Comparison of ENCODE assay signal across 8 cellular contexts in genomic region chr19:55383279-55383788, GRCh38. TPM values are rescaled to one million over a fixed set of nuclear protein-coding genes. Genes with fewer than 3 reads are reported as not detected.
DNase-seq lines count a peak whose midpoint lies in the region; ATAC-seq and TF ChIP-seq lines count a peak whose summit lies in the region.

No MANE protein-coding gene starts in this region.

- peaks cover 33% of the 10 kb centered on the region for H3K4me1 Mint-ChIP-seq in WTC11
- H3K4me1 Mint-ChIP-seq in stimulated activated naive CD8-positive, alpha-beta T cell treated with anti-CD3 and anti-CD28 coated beads, Interleukin-15, amount 100 ng/mL, for 72 hours, result peaks cover 56% of the 10 kb centered on the region

- peaks cover 14% of the 10 kb centered on the region for H3K36me3 ChIP-seq in left ventricle myocardium inferior

- no peaks in the 10 kb centered on the region for H3K9me3 Mint-ChIP-seq in WTC11
- H3K9me3 Mint-ChIP-seq in stimulated activated naive CD8-positive, alpha-beta T cell treated with anti-CD3 and anti-CD28 coated beads, Interleukin-15, amount 100 ng/mL, for 72 hours, result peaks cover 0 to 4% of the 10 kb centered on the region in 2 donors

- H3K4me1 ChIP-seq in left ventricle myocardium inferior, result peaks cover 43% of the 10 kb centered on the region

- ATAC-seq in WTC11 (no peak; the same call in 1 of the 2 replicates), GM18870 (IDR thresholded peaks at IDR 0.05; ENCODE audit: unreplicated experiment) (no peak)
- peak; percentile 4 for ATAC-seq in stimulated activated naive CD8-positive, alpha-beta T cell treated with anti-CD3 and anti-CD28 coated beads, Interleukin-15, amount 100 ng/mL, for 72 hours

- peak overlapping the region; percentile 78; the same call in 1 of the 2 replicates for H3K27ac Mint-ChIP-seq in WTC11
- H3K27ac Mint-ChIP-seq in stimulated activated naive CD8-positive, alpha-beta T cell treated with anti-CD3 and anti-CD28 coated beads, Interleukin-15, amount 100 ng/mL, for 72 hours, result peak overlapping the region; percentile 95 to 98

- peaks cover 27% of the 10 kb centered on the region for H3K36me3 Mint-ChIP-seq in WTC11

- H3K4me3 ChIP-seq in left ventricle myocardium inferior, result peak overlapping the region; percentile 85

- TF ChIP-seq CTCF in WTC11 (IDR thresholded peaks at IDR 0.05), result no peak
- no peak for TF ChIP-seq CTCF in left ventricle myocardium inferior (IDR thresholded peaks at IDR 0.05; ENCODE audit: borderline replicate concordance)

- POLR2A ChIA-PET in WTC11 (lab: Charles Lee), result interaction anchor here (0.5 to 2.2 kb wide), 9 partner anchors 8 to 306 kb away, joined by 3 to 21 read pairs (median 4); partner anchors contain the start of genes IL11 and KMT5C

- DNase-seq in NCI-H510A (lab: John Stamatoyannopoulos, UW) (peak; percentile 60), NCI-H510A treated with DMSO at 0.1 percent for 48 hours (lab: John Stamatoyannopoulos, UW) (no peak), WTC11 (ENCODE audit: low spot score) (no peak), left ventricle myocardium inferior (no peak), SKM-1 treated with dmso at 0.1 percent for 144 hours (lab: John Stamatoyannopoulos, UW; ENCODE audit: unreplicated experiment) (no peak), ureter (ENCODE audit: low spot score) (no peak)
- peak; percentile 24 to 41 for DNase-seq in stimulated activated naive CD8-positive, alpha-beta T cell treated with anti-CD3 and anti-CD28 coated beads, Interleukin-15, amount 100 ng/mL, for 72 hours

- no peaks in the 10 kb centered on the region for H3K27me3 ChIP-seq in left ventricle myocardium inferior (ENCODE audit: low read depth)

- H3K27ac ChIP-seq in left ventricle myocardium inferior (replicated peaks), result peak overlapping the region; percentile 95

- peaks cover 36% of the 10 kb centered on the region for H3K27me3 Mint-ChIP-seq in WTC11 (ENCODE audit: low read depth)
- no peaks in the 10 kb centered on the region for H3K27me3 Mint-ChIP-seq in stimulated activated naive CD8-positive, alpha-beta T cell treated with anti-CD3 and anti-CD28 coated beads, Interleukin-15, amount 100 ng/mL, for 72 hours

- CTCF ChIA-PET in WTC11 (lab: Charles Lee), result interaction anchor here (0.6 to 3.0 kb wide), 27 partner anchors 10 to 271 kb away, joined by 3 to 26 read pairs (median 5); partner anchors contain the start of genes DNAAF3, HSPBP1, IL11 and KMT5C

- intact Hi-C loops in left ventricle myocardium inferior (cut with micrococcal nuclease), result no loop called here

- H3K4me3 Mint-ChIP-seq in WTC11, result peak overlapping the region; percentile 79
- H3K4me3 Mint-ChIP-seq in stimulated activated naive CD8-positive, alpha-beta T cell treated with anti-CD3 and anti-CD28 coated beads, Interleukin-15, amount 100 ng/mL, for 72 hours, result peak overlapping the region; percentile 95 to 98

- no peaks in the 10 kb centered on the region for H3K9me3 ChIP-seq in left ventricle myocardium inferior (replicated peaks)

TF ChIP-seq in WTC11, 78 proteins besides CTCF, POLR2A, EP300 and RAD21:
- TF ChIP-seq NFYB (CRISPR knock-in tag; conservative IDR thresholded peaks at IDR 0.05; ENCODE audit: low read depth) (no peak), HMGXB4 (CRISPR knock-in tag; IDR thresholded peaks at IDR 0.05) (0 out of 2 replicates have a peak, but pooled peaks have one; percentile 5), ZNF416 (CRISPR knock-in tag; IDR thresholded peaks at IDR 0.05) (0 out of 2 replicates have a peak, but pooled peaks have one; percentile 42), PREB (CRISPR knock-in tag; IDR thresholded peaks at IDR 0.05; ENCODE audit: borderline replicate concordance) (no peak)

RNA-seq across cellular contexts. Expression of gene TMEM238, which starts 0.8 kb away (rescaled TPM):
- 5.8 to 8.3 TPM (median 6.5 TPM) in 3 replicates for total RNA-seq in WTC11 (2021)
- 0.69 TPM for total RNA-seq in left ventricle myocardium inferior
- 20.8 TPM for total RNA-seq in ureter

RNA-seq across cellular contexts. Expression of gene RPL28, which starts 2.4 kb away (rescaled TPM):
- total RNA-seq in WTC11 (2021) (2,505 to 2,895 TPM (median 2,837 TPM) in 3 replicates), left ventricle myocardium inferior (559 TPM), ureter (2,509 TPM)

RNA-seq across cellular contexts. Expression of gene TMEM190, which starts 6.7 kb away (rescaled TPM):
- total RNA-seq in WTC11 (2021) (0.33 to 2.6 TPM (median 0.82 TPM) in 3 replicates), left ventricle myocardium inferior (not detected), ureter (not detected)

RNA-seq across cellular contexts. Expression of gene IL11, which starts 13.1 kb away (rescaled TPM):
- total RNA-seq in WTC11 (2021), result 1.2 to 1.8 TPM (median 1.6 TPM) in 3 replicates
- not detected for total RNA-seq in left ventricle myocardium inferior
- total RNA-seq in ureter, result not detected

RNA-seq across cellular contexts. Expression of gene GARIN5B, which starts 20.3 kb away (rescaled TPM):
- total RNA-seq in WTC11 (2021) (0.07 to 0.09 TPM in 2 of 3 replicates, not detected in the other), left ventricle myocardium inferior (not detected), ureter (not detected)

Comparison
In these comparisons a context has a peak if more than half of its experiments do, and no peak if none do; other contexts are left out.
1. DNase-seq: peak in NCI-H510A (single experiment) and stimulated activated naive CD8-positive, alpha-beta T cell treated with anti-CD3 and anti-CD28 coated beads, Interleukin-15, amount 100 ng/mL, for 72 hours (2 of 2); none in NCI-H510A treated with DMSO at 0.1 percent for 48 hours (single experiment), WTC11 (single experiment), left ventricle myocardium inferior (single experiment), SKM-1 treated with dmso at 0.1 percent for 144 hours (single experiment) and ureter (single experiment).